Comparison of ENCODE assay signal across 8 cellular contexts in genomic region chr10:109978481-109978880, GRCh38. TPM values are rescaled to one million over a fixed set of nuclear protein-coding genes. Genes with fewer than 3 reads are reported as not detected.
A peak's percentile ranks its signal among the peaks of the same experiment; 100 is the strongest.
DNase-seq lines count a peak whose midpoint lies in the region; ATAC-seq, FAIRE-seq and TF ChIP-seq lines count a peak whose summit lies in the region.

No MANE protein-coding gene starts in this region.

- 40% methylated on average over 6 of the region's 6 CpGs for WGBS in K562 (ENCODE audit: insufficient coverage, low coverage, missing lambda C conversion rate)

- H3K4me3 Mint-ChIP-seq in stimulated activated memory B cell treated with anti-CD40 and anti-IgM and Interleukin-4, amounts not matched to agents 10 μg/mL and 1 μg/mL and 100 μg/mL, for 72 hours = no peak overlapping the region

- peaks cover 8 to 21% of the 10 kb centered on the region in 2 experiments; a peak in 4 of 5 replicates for H3K4me1 ChIP-seq in K562 (replicated peaks in 1 of 2; ENCODE audit: control insufficient read depth in 2 of 2, insufficient read depth in 2 of 2, low read length in 2 of 2)

- DNase-seq in AG10803 (ENCODE audit: low read depth) = peak; percentile 62
- peak; percentile 56 for DNase-seq in H7
- peak; percentile 11 for DNase-seq in T-helper 22 cell (ENCODE audit: low read depth)
- peak; percentile 44 to 74 (median 46) for DNase-seq in K562 (ENCODE audit: extremely low read depth in 1 of 4, low spot score in 3 of 4)
- no peak for DNase-seq in kidney epithelial cell (ENCODE audit: low read depth)
- peak; percentile 12 to 49 (median 49) for DNase-seq in stimulated activated CD4-positive, alpha-beta T cell treated with anti-CD3 and anti-CD28 coated beads, TNF-alpha, amount 100 ng/mL, for 24 hours (ENCODE audit: low read depth in 3 of 3)
- DNase-seq in RKO (ENCODE audit: low spot score) = no peak

- H3K36me3 ChIP-seq in H7 (replicated peaks; ENCODE audit: control insufficient read depth, insufficient read depth, low read length) (no peaks in the 10 kb centered on the region), K562 (ENCODE audit: control insufficient read depth, insufficient read depth, low read length) (no peaks in the 10 kb centered on the region), kidney epithelial cell (ENCODE audit: control insufficient read depth, insufficient read depth, low read length) (no peaks in the 10 kb centered on the region)

- H3K4me3 ChIP-seq in AG10803 (ENCODE audit: low read length) = no peak overlapping the region
- no peak overlapping the region for H3K4me3 ChIP-seq in H7 (ENCODE audit: insufficient read depth, low read depth, low read length)
- H3K4me3 ChIP-seq in K562 = no peak overlapping the region
- H3K4me3 ChIP-seq in kidney epithelial cell (ENCODE audit: low read depth, low read length) = no peak overlapping the region

- BruUV-seq in K562 (replicated peaks; lab: Mats Ljungman, UMichigan) = no TSS peak

- H3K36me3 Mint-ChIP-seq in stimulated activated memory B cell treated with anti-CD40 and anti-IgM and Interleukin-4, amounts not matched to agents 10 μg/mL and 1 μg/mL and 100 μg/mL, for 72 hours = no peaks in the 10 kb centered on the region

- peak; percentile 88 for TF ChIP-seq CTCF in AG10803 (conservative IDR thresholded peaks at IDR 0.05; ENCODE audit: low read length)
- TF ChIP-seq CTCF in K562 (IDR thresholded peaks at IDR 0.05 in 2 of 3, conservative IDR thresholded peaks at IDR 0.05 in 1 of 3; ENCODE audit: insufficient read depth in 2 of 3, low read depth in 1 of 3, low read length in 3 of 3) = peak; percentile 63 to 81 (median 77)
- TF ChIP-seq CTCF in kidney epithelial cell (IDR thresholded peaks at IDR 0.05; ENCODE audit: insufficient read depth, low read length, poor library complexity, severe bottlenecking) = peak; percentile 56

- H2AFZ ChIP-seq in K562 (ENCODE audit: low read depth, low read length) = peak overlapping the region; percentile 91

- H3K27me3 Mint-ChIP-seq in stimulated activated memory B cell treated with anti-CD40 and anti-IgM and Interleukin-4, amounts not matched to agents 10 μg/mL and 1 μg/mL and 100 μg/mL, for 72 hours = no peaks in the 10 kb centered on the region

- no peak overlapping the region for H3K27ac Mint-ChIP-seq in stimulated activated memory B cell treated with anti-CD40 and anti-IgM and Interleukin-4, amounts not matched to agents 10 μg/mL and 1 μg/mL and 100 μg/mL, for 72 hours

- FAIRE-seq in K562 (lab: Jason Lieb, UNC) = peak; percentile 71

- H3K9me1 ChIP-seq in K562 (ENCODE audit: control insufficient read depth, insufficient read depth, low read length) = no peaks in the 10 kb centered on the region

- no peaks in the 10 kb centered on the region for H3K79me2 ChIP-seq in K562 (ENCODE audit: control insufficient read depth, insufficient read depth, low read length)

- H3K27me3 ChIP-seq in H7 (ENCODE audit: control insufficient read depth, insufficient read depth, low read length) = no peaks in the 10 kb centered on the region
- H3K27me3 ChIP-seq in K562 (ENCODE audit: control insufficient read depth in 2 of 2, insufficient read depth in 2 of 2, low read length in 2 of 2) = no peaks in the 10 kb centered on the region
- no peaks in the 10 kb centered on the region for H3K27me3 ChIP-seq in kidney epithelial cell (ENCODE audit: control insufficient read depth, insufficient read depth, low read length)

- H3K9me3 ChIP-seq in K562 (replicated peaks; ENCODE audit: control insufficient read depth, insufficient read depth, low read depth, low read length) = no peaks in the 10 kb centered on the region

- in situ Hi-C loops in K562 (cut with MboI) = no loop called here

- no peaks in the 10 kb centered on the region for H4K20me1 ChIP-seq in K562 (replicated peaks; ENCODE audit: control insufficient read depth, insufficient read depth, low read length)

- ATAC-seq in K562 = peak; percentile 68
- no peak for ATAC-seq in stimulated activated memory B cell treated with anti-CD40 and anti-IgM and Interleukin-4, amounts not matched to agents 10 μg/mL and 1 μg/mL and 100 μg/mL, for 72 hours

- H3K4me2 ChIP-seq in K562 (ENCODE audit: insufficient read depth, low read length) = peak overlapping the region; percentile 60

- H3K9ac ChIP-seq in K562 (ENCODE audit: insufficient read depth in 1 of 2, low read depth in 2 of 2, low read length in 2 of 2) = peak overlapping the region in 1 of 2 experiments; percentile 47; a peak in 1 of 4 replicates

- intact Hi-C loops in K562 (cut with micrococcal nuclease) = loop anchor here (2.0 to 5.0 kb wide), 5 partner anchors 30 to 159 kb away; no protein-coding TSS in a partner anchor

- no peak for TF ChIP-seq POLR2A in K562 (conservative IDR thresholded peaks at IDR 0.05)

- CTCF ChIA-PET in K562 (lab: Yijun Ruan, JAX; ENCODE audit: low intra/inter-chr PET ratio) = no interaction called here

- no peaks in the 10 kb centered on the region for H3K9me3 Mint-ChIP-seq in stimulated activated memory B cell treated with anti-CD40 and anti-IgM and Interleukin-4, amounts not matched to agents 10 μg/mL and 1 μg/mL and 100 μg/mL, for 72 hours

- peak overlapping the region; percentile 55; the same call in 2 of the 3 replicates for H3K27ac ChIP-seq in K562 (ENCODE audit: extremely low read depth, low read depth, low read length)

- POLR2A ChIA-PET in K562 (lab: Yijun Ruan, JAX) = interaction anchor here (0.6 to 1.5 kb wide), 2 partner anchors 10 to 23 kb away, joined by 3 to 4 read pairs; no protein-coding TSS in a partner anchor

- peak; percentile 50 to 74; a peak in 3 of 4 replicates for TF ChIP-seq RAD21 in K562 (CRISPR knock-in tag; conservative IDR thresholded peaks at IDR 0.05 in 1 of 2, IDR thresholded peaks at IDR 0.05 in 1 of 2)

- TF ChIP-seq EP300 in K562 (IDR thresholded peaks at IDR 0.05; ENCODE audit: low read length) = no peak

- no peaks in the 10 kb centered on the region for H3K4me1 Mint-ChIP-seq in stimulated activated memory B cell treated with anti-CD40 and anti-IgM and Interleukin-4, amounts not matched to agents 10 μg/mL and 1 μg/mL and 100 μg/mL, for 72 hours

TF ChIP-seq in K562, 482 proteins besides CTCF, POLR2A, EP300 and RAD21 (continues in another document):
- TF ChIP-seq FOXO4 (CRISPR knock-in tag; IDR thresholded peaks at IDR 0.05) (no peak), PTTG1 (tag; IDR thresholded peaks at IDR 0.05; ENCODE audit: low read depth) (no peak), CEBPB (tag; IDR thresholded peaks at IDR 0.05) (no peak; the same call in 1 of the 2 replicates), ZNF57 (CRISPR knock-in tag; IDR thresholded peaks at IDR 0.05) (no peak), TSC22D4 (tag; IDR thresholded peaks at IDR 0.05) (no peak), ZNF224 (CRISPR knock-in tag; IDR thresholded peaks at IDR 0.05) (no peak)

RNA-seq across cellular contexts. Expression of gene ADD3, which starts 29.3 kb away (rescaled TPM):
- total RNA-seq in H7 (2014; rRNA removed; shearing (Covaris generic)) = 82.4 and 104 TPM in 2 replicates
- 118 and 251 TPM in 2 replicates for total RNA-seq in K562 (2011; cell fraction: chromatin; rRNA removed; ENCODE audit: low replicate concordance)
- total RNA-seq in K562 (2011; cell fraction: nucleolus; rRNA removed) = 39.9 and 58.7 TPM in 2 replicates
- 91.3 and 97.2 TPM in 2 replicates for total RNA-seq in K562 (2011; cell fraction: nucleoplasm; rRNA removed)
- total RNA-seq in K562 (2014; rRNA removed) = 24.7 and 25.4 TPM in 2 replicates
- 44.9 and 52.7 TPM in 2 replicates for total RNA-seq in K562 (2014; rRNA removed; fragmentation: Illumina TruSeq; extraction: Trizol)
- 42.6 and 46.0 TPM in 2 replicates for total RNA-seq in K562 (2015; rRNA removed; fragmentation: Illumina TruSeq; extraction: Trizol)
- 31.7 and 32.3 TPM in 2 replicates for total RNA-seq in K562 (2021)
- 98.7 and 125 TPM in 2 replicates for polyA plus RNA-seq in K562 (2011; rRNA removed)
- 17.4 and 51.0 TPM in 2 replicates for polyA plus RNA-seq in K562 (2011; cell fraction: cytosol; rRNA removed)
- 70.6 and 117 TPM in 2 replicates for polyA plus RNA-seq in K562 (2011; cell fraction: nucleus; rRNA removed)
- polyA plus RNA-seq in K562 (2012) = 36.4 and 43.2 TPM in 2 replicates
- 53.4 and 95.6 TPM in 2 replicates for polyA plus RNA-seq in K562 (2014; fragmentation: Illumina TruSeq; extraction: Trizol)
- polyA plus RNA-seq in K562 (2014; fragmentation: Nextera tagmentation; extraction: Ambion mirVana) = 10 to 100 TPM; 13.2 to 15.1 TPM
- polyA plus RNA-seq in K562 (2014; rRNA removed) = 25.1 and 31.7 TPM in 2 replicates
- 153 TPM in 2 replicates for polyA minus RNA-seq in K562 (2011; rRNA and poly(A)+ RNA removed)
- polyA minus RNA-seq in K562 (2011; cell fraction: cytosol; rRNA and poly(A)+ RNA removed) = 28.1 and 63.8 TPM in 2 replicates
- 40.8 and 87.7 TPM in 2 replicates for polyA minus RNA-seq in K562 (2011; cell fraction: nucleus; rRNA and poly(A)+ RNA removed)
- total RNA-seq in kidney epithelial cell = 25.6 and 513 TPM in 2 replicates

RNA-seq across cellular contexts. Expression of gene XPNPEP1, which starts 55.2 kb away (rescaled TPM):
- 68.9 and 69.8 TPM in 2 replicates for total RNA-seq in H7 (2014; rRNA removed; shearing (Covaris generic))
- 76.3 and 157 TPM in 2 replicates for total RNA-seq in K562 (2011; cell fraction: chromatin; rRNA removed; ENCODE audit: low replicate concordance)
- 77.2 and 79.0 TPM in 2 replicates for total RNA-seq in K562 (2011; cell fraction: nucleolus; rRNA removed)
- total RNA-seq in K562 (2011; cell fraction: nucleoplasm; rRNA removed) = 76.5 and 76.6 TPM in 2 replicates
- total RNA-seq in K562 (2014; rRNA removed) (40.1 and 50.2 TPM in 2 replicates), K562 (2014; rRNA removed; fragmentation: Illumina TruSeq; extraction: Trizol) (37.7 and 39.8 TPM in 2 replicates), K562 (2015; rRNA removed; fragmentation: Illumina TruSeq; extraction: Trizol) (35.6 and 39.1 TPM in 2 replicates), K562 (2021) (32.8 and 43.0 TPM in 2 replicates), kidney epithelial cell (94.6 and 111 TPM in 2 replicates)
- polyA plus RNA-seq in K562 (2011; rRNA removed) (93.5 and 120 TPM in 2 replicates), K562 (2014; fragmentation: Illumina TruSeq; extraction: Trizol) (62.6 and 66.5 TPM in 2 replicates), K562 (2014; fragmentation: Nextera tagmentation; extraction: Ambion mirVana) (10 to 100 TPM; 24.2 to 50.6 TPM), K562 (2014; rRNA removed) (42.2 and 58.7 TPM in 2 replicates)
- polyA plus RNA-seq in K562 (2011; cell fraction: cytosol; rRNA removed) = 250 and 271 TPM in 2 replicates
- polyA plus RNA-seq in K562 (2011; cell fraction: nucleus; rRNA removed) = 148 and 194 TPM in 2 replicates
- polyA plus RNA-seq in K562 (2012) = 29.6 and 49.8 TPM in 2 replicates
- 159 and 165 TPM in 2 replicates for polyA minus RNA-seq in K562 (2011; rRNA and poly(A)+ RNA removed)
- 75.6 and 82.5 TPM in 2 replicates for polyA minus RNA-seq in K562 (2011; cell fraction: cytosol; rRNA and poly(A)+ RNA removed)
- polyA minus RNA-seq in K562 (2011; cell fraction: nucleus; rRNA and poly(A)+ RNA removed) = 67.7 and 116 TPM in 2 replicates

Comparison
In these comparisons a context has a peak if more than half of its experiments do, and no peak if none do; other contexts are left out.
1. DNase-seq: peak in AG10803 (single experiment), H7 (single experiment), T-helper 22 cell (single experiment), K562 (4 of 4) and stimulated activated CD4-positive, alpha-beta T cell treated with anti-CD3 and anti-CD28 coated beads, TNF-alpha, amount 100 ng/mL, for 24 hours (3 of 3); none in kidney epithelial cell (single experiment) and RKO (single experiment).
2. Peak in every context shown above with its lines, with median percentiles within 50 percentile points of each other: CTCF ChIP-seq.